30 cellular contexts compared by ENCODE assay signal in genomic region chr1:24104854-24105253, GRCh38. TPM values are rescaled to one million over a fixed set of nuclear protein-coding genes. Genes with fewer than 3 reads are reported as not detected.
"Had no signal": no experiment of that assay in that cellular context is flagged by ENCODE, and none has a peak within 500 bp of the region (broad histone marks: within the 10 kb centered on the region; RNA-seq: fewer than 3 reads in every experiment).

No MANE protein-coding gene starts in this region.

- H3K36me3 ChIP-seq: brain microvascular endothelial cell, MG63 had no signal

- H3K4me3 ChIP-seq: MG63, SK-N-MC had no signal

- H3K9ac ChIP-seq: KMS-11 had no signal

- H3K4me2 ChIP-seq: KMS-11 had no signal

- H3K9me3 ChIP-seq: MG63 had no signal

- H3K27ac ChIP-seq: brain microvascular endothelial cell, KMS-11, SK-N-MC, VCaP had no signal

- ATAC-seq: activated T-cell treated with anti-CD3 and anti-CD28 coated beads, Interleukin-2, amount 50 U/mL, for 72 hours; Right ventricle myocardium inferior; T-cell had no signal

- DNase-seq: activated CD4-positive, alpha-beta memory T cell treated with anti-CD3 and anti-CD28 coated beads, Interleukin-2, amount 10 ng/mL, durations not matched to agents 7 days and 5 days; activated CD4-positive, alpha-beta T cell treated with anti-CD3 and anti-CD28 coated beads, Interleukin-2, amount 10 ng/mL, durations not matched to agents 7 days and 5 days; activated CD4-positive, CD25-positive, alpha-beta regulatory T cell; activated gamma-delta T cell treated with Interleukin-2 at 50 U/mL for 16 hours; activated naive CD4-positive, alpha-beta T cell treated with anti-CD3 and anti-CD28 coated beads, Interleukin-2, amount 10 ng/mL, durations not matched to agents 7 days and 5 days; activated naive CD8-positive, alpha-beta T cell treated with anti-CD3 and anti-CD28 coated beads for 36 hours; activated T-cell treated with anti-CD3 and anti-CD28 coated beads for 4 hours; activated T-cell treated with anti-CD3 and anti-CD28 coated beads, Interleukin-2, amount 50 U/mL, for 72 hours; brain microvascular endothelial cell; MV-4-11; NCI-H1092 treated with DMSO at 0.1 percent for 48 hours; NCI-H1417 treated with DMSO at 0.1 percent for 48 hours; NCI-H1694; NCI-H2029; NCI-H2107; NCI-H345; NCI-H510A; NCI-H526 treated with DMSO at 0.1 percent for 48 hours; NCI-H82; T-cell; T-helper 2 cell; T1000 had no signal

- H3K27me3 ChIP-seq: brain microvascular endothelial cell, MG63 had no signal

RNA-seq across cellular contexts. Expression of gene MYOM3, which starts 7.1 kb away (rescaled TPM):
- total RNA-seq: activated CD4-positive, alpha-beta memory T cell treated with anti-CD3 and anti-CD28 coated beads, Interleukin-2, amount 10 ng/mL, durations not matched to agents 7 days and 5 days; activated CD4-positive, alpha-beta T cell treated with anti-CD3 and anti-CD28 coated beads, Interleukin-2, amount 10 ng/mL, durations not matched to agents 7 days and 5 days; activated CD8-positive, alpha-beta memory T cell treated with anti-CD3 and anti-CD28 coated beads for 36 hours; activated naive CD8-positive, alpha-beta T cell treated with anti-CD3 and anti-CD28 coated beads for 36 hours; activated T-cell treated with anti-CD3 and anti-CD28 coated beads, Interleukin-2, amount 50 U/mL, for 72 hours; activated T-helper 2 cell treated with anti-CD3 and anti-CD28 coated beads, Interferon-gamma antibody, Interleukin-2, Interleukin-4, amounts not matched to agents 10 μg/mL and 5 μg/mL and 100 μg/mL, durations not matched to agents 14 hours and 24 hours and 36 hours; OCI-LY7; T-cell had no signal

RNA-seq across cellular contexts. Expression of gene IL22RA1, which starts 38.1 kb away (rescaled TPM):
- total RNA-seq: activated CD4-positive, alpha-beta memory T cell treated with anti-CD3 and anti-CD28 coated beads, Interleukin-2, amount 10 ng/mL, durations not matched to agents 7 days and 5 days; activated CD4-positive, alpha-beta T cell treated with anti-CD3 and anti-CD28 coated beads, Interleukin-2, amount 10 ng/mL, durations not matched to agents 7 days and 5 days; activated CD8-positive, alpha-beta memory T cell treated with anti-CD3 and anti-CD28 coated beads for 36 hours; activated naive CD8-positive, alpha-beta T cell treated with anti-CD3 and anti-CD28 coated beads for 36 hours; activated T-cell treated with anti-CD3 and anti-CD28 coated beads, Interleukin-2, amount 50 U/mL, for 72 hours; activated T-helper 2 cell treated with anti-CD3 and anti-CD28 coated beads, Interferon-gamma antibody, Interleukin-2, Interleukin-4, amounts not matched to agents 10 μg/mL and 5 μg/mL and 100 μg/mL, durations not matched to agents 14 hours and 24 hours and 36 hours; OCI-LY7 had no signal
